Comparison of ENCODE assay signal across 30 cellular contexts in genomic region chr14:54935958-54936357, GRCh38. TPM values are rescaled to one million over a fixed set of nuclear protein-coding genes. Genes with fewer than 3 reads are reported as not detected.
DNase-seq lines count a peak whose midpoint lies in the region; ATAC-seq, FAIRE-seq and TF ChIP-seq lines count a peak whose summit lies in the region.
"Had no signal": no experiment of that assay in that cellular context is flagged by ENCODE, and none has a peak within 500 bp of the region (broad histone marks: within the 10 kb centered on the region; RNA-seq: fewer than 3 reads in every experiment).

No MANE protein-coding gene starts in this region.

- H4K20me1 ChIP-seq in HepG2 (ENCODE audit: insufficient read depth, low read length) (no peaks in the 10 kb centered on the region), K562 (replicated peaks; ENCODE audit: control insufficient read depth, insufficient read depth, low read length) (no peaks in the 10 kb centered on the region)

- no peaks in the 10 kb centered on the region for H3K27me3 ChIP-seq in HepG2 (ENCODE audit: control insufficient read depth in 1 of 2, insufficient read depth in 2 of 2, low read length in 2 of 2)
- H3K27me3 ChIP-seq in right lobe of liver, result no peaks in the 10 kb centered on the region
- no peaks in the 10 kb centered on the region for H3K27me3 ChIP-seq in K562 (ENCODE audit: control insufficient read depth in 2 of 2, insufficient read depth in 2 of 2, low read length in 2 of 2)
- H3K27me3 ChIP-seq: esophagus muscularis mucosa, heart left ventricle, upper lobe of right lung had no signal

- H3K79me2 ChIP-seq in HepG2 (ENCODE audit: insufficient read depth, low read length) (no peaks in the 10 kb centered on the region), K562 (ENCODE audit: control insufficient read depth, insufficient read depth, low read length) (no peaks in the 10 kb centered on the region)

- ATAC-seq in HepG2 (no peak), right lobe of liver (no peak), K562 (peak; percentile 40; the same call in 2 of the 3 replicates), HG03469 (IDR thresholded peaks at IDR 0.05; ENCODE audit: unreplicated experiment) (no peak), GM19324 (IDR thresholded peaks at IDR 0.05; ENCODE audit: low FRiP score, unreplicated experiment) (no peak)
- ATAC-seq: activated T-helper 17 cell treated with anti-CD3 and anti-CD28 coated beads, Interleukin-2, amount 50 U/mL, for 72 hours; heart left ventricle; left cardiac atrium; upper lobe of right lung had no signal

- H3K9me3 ChIP-seq in HepG2 (ENCODE audit: low read length), result no peaks in the 10 kb centered on the region
- H3K9me3 ChIP-seq in right lobe of liver, result no peaks in the 10 kb centered on the region
- H3K9me3 ChIP-seq in K562 (replicated peaks; ENCODE audit: control insufficient read depth, insufficient read depth, low read depth, low read length), result no peaks in the 10 kb centered on the region
- H3K9me3 ChIP-seq: esophagus muscularis mucosa, heart left ventricle, upper lobe of right lung had no signal

- no peak overlapping the region for H3K27ac ChIP-seq in HepG2 (ENCODE audit: extremely low read length, insufficient read depth, low read length)
- H3K27ac ChIP-seq in right lobe of liver, result no peak overlapping the region
- no peak overlapping the region for H3K27ac ChIP-seq in K562 (ENCODE audit: extremely low read depth, low read depth, low read length)
- H3K27ac ChIP-seq: esophagus muscularis mucosa, heart left ventricle, upper lobe of right lung had no signal

- TF ChIP-seq RAD21 in HepG2 (CRISPR knock-in tag; IDR thresholded peaks at IDR 0.05) (no peak), K562 (CRISPR knock-in tag; conservative IDR thresholded peaks at IDR 0.05 in 1 of 2, IDR thresholded peaks at IDR 0.05 in 1 of 2) (no peak)

- BruUV-seq in HepG2 (replicated peaks; lab: Mats Ljungman, UMichigan) (no TSS peak), K562 (replicated peaks; lab: Mats Ljungman, UMichigan) (no TSS peak)

- FAIRE-seq in HepG2 (lab: Jason Lieb, UNC) (no peak), K562 (lab: Jason Lieb, UNC) (no peak)
- FAIRE-seq: GM18507, small intestine had no signal

- H3K4me1 ChIP-seq in HepG2 (ENCODE audit: insufficient read depth, low read length), result peaks cover 20% of the 10 kb centered on the region
- H3K4me1 ChIP-seq in right lobe of liver, result no peaks in the 10 kb centered on the region
- no peaks in the 10 kb centered on the region for H3K4me1 ChIP-seq in K562 (replicated peaks in 1 of 2; ENCODE audit: control insufficient read depth in 2 of 2, insufficient read depth in 2 of 2, low read length in 2 of 2)
- H3K4me1 ChIP-seq: esophagus muscularis mucosa, heart left ventricle, upper lobe of right lung had no signal

- DNase-seq in HepG2 (ENCODE audit: low spot score), result peak; percentile 5
- no peak for DNase-seq in right lobe of liver
- DNase-seq in K562 (ENCODE audit: extremely low read depth in 1 of 4, low spot score in 3 of 4), result no peak
- DNase-seq in fibroblast of the aortic adventitia (ENCODE audit: low read depth), result peak; percentile 6
- no peak for DNase-seq in activated CD8-positive, alpha-beta memory T cell treated with anti-CD3 and anti-CD28 coated beads, Interleukin-2, amount 50 U/mL, for 4 hours
- no peak for DNase-seq in NCI-H526 (lab: John Stamatoyannopoulos, UW)
- DNase-seq: 8988T; activated B cell treated with CpG ODN at 0.5 μM for 24 hours; CD8-positive, alpha-beta memory T cell; DMS153; effector memory CD4-positive, alpha-beta T cell; GF-D8; heart left ventricle; Kasumi-1; left cardiac atrium; naive B cell; NCI-H1930; NCI-H446; occipital lobe; OCI-M1; SHP77; small intestine; stimulated activated CD4-positive, alpha-beta T cell treated with anti-CD3 and anti-CD28 coated beads, Interleukin-1b, Interleukin-23, amount 100 ng/mL, for 48 hours; T1000; upper lobe of right lung had no signal

- H3K4me2 ChIP-seq in HepG2 (ENCODE audit: low read depth, low read length) (no peak overlapping the region), K562 (ENCODE audit: insufficient read depth, low read length) (no peak overlapping the region)

- H3K36me3 ChIP-seq in HepG2 (replicated peaks in 1 of 2; ENCODE audit: control insufficient read depth in 1 of 2, insufficient read depth in 2 of 2, low read length in 2 of 2) (no peaks in the 10 kb centered on the region; a peak in 1 of 5 replicates), right lobe of liver (no peaks in the 10 kb centered on the region), K562 (ENCODE audit: control insufficient read depth, insufficient read depth, low read length) (peaks cover 22% of the 10 kb centered on the region; the same call in 2 of the 3 replicates)
- H3K36me3 ChIP-seq: esophagus muscularis mucosa, heart left ventricle, upper lobe of right lung had no signal

- POLR2A ChIA-PET in HepG2 (lab: Yijun Ruan, JAX) (no interaction called here), K562 (lab: Yijun Ruan, JAX) (interaction anchor here (0.8 kb wide), 1 partner anchor 1424 kb away, joined by 4 read pairs; no protein-coding TSS in a partner anchor)

- H2AFZ ChIP-seq in HepG2 (ENCODE audit: low read length) (no peak overlapping the region), K562 (ENCODE audit: low read depth, low read length) (no peak overlapping the region)

- CTCF ChIA-PET in HepG2 (lab: Yijun Ruan, JAX; ENCODE audit: low intra/inter-chr PET ratio, low total read pairs), result no interaction called here
- CTCF ChIA-PET in K562 (lab: Yijun Ruan, JAX; ENCODE audit: low intra/inter-chr PET ratio), result no interaction called here

- H3K9ac ChIP-seq in HepG2 (ENCODE audit: insufficient read depth, low read depth, low read length) (no peak overlapping the region), K562 (ENCODE audit: insufficient read depth in 1 of 2, low read depth in 2 of 2, low read length in 2 of 2) (no peak overlapping the region)

- WGBS in HepG2 (ENCODE audit: low lambda C conversion rate), result 84% methylated on average over 5 of the region's 5 CpGs
- 98% methylated on average over 4 of the region's 5 CpGs for WGBS in right lobe of liver (ENCODE audit: insufficient coverage, low coverage, low lambda C conversion rate, missing lambda C conversion rate)
- WGBS in K562 (ENCODE audit: insufficient coverage, low coverage, missing lambda C conversion rate), result 86% methylated on average over 5 of the region's 5 CpGs

- TF ChIP-seq POLR2A in HepG2 (IDR thresholded peaks at IDR 0.05; ENCODE audit: insufficient read depth in 1 of 2, low read depth in 2 of 2, low read length in 2 of 2) (no peak), right lobe of liver (IDR thresholded peaks at IDR 0.05) (no peak), K562 (conservative IDR thresholded peaks at IDR 0.05) (no peak)

- in situ Hi-C loops in HepG2 (cut with HindIII; ENCODE audit: extremely low pct_ligation_motif_present, low pct_unique_long_range_greater_than_20kb) (no loop called here), K562 (cut with MboI) (no loop called here)

- TF ChIP-seq EP300 in HepG2 (IDR thresholded peaks at IDR 0.05; ENCODE audit: low read depth in 2 of 2, low read length in 2 of 2), result no peak
- TF ChIP-seq EP300 in HepG2 (CRISPR knock-in tag; IDR thresholded peaks at IDR 0.05; ENCODE audit: borderline replicate concordance), result no peak
- TF ChIP-seq EP300 in K562 (IDR thresholded peaks at IDR 0.05; ENCODE audit: low read length), result no peak

- TF ChIP-seq CTCF in HepG2 (CRISPR knock-in tag; IDR thresholded peaks at IDR 0.05) (no peak), right lobe of liver (IDR thresholded peaks at IDR 0.05) (no peak), K562 (IDR thresholded peaks at IDR 0.05 in 2 of 3, conservative IDR thresholded peaks at IDR 0.05 in 1 of 3; ENCODE audit: insufficient read depth in 2 of 3, low read depth in 1 of 3, low read length in 3 of 3) (no peak), fibroblast of the aortic adventitia (IDR thresholded peaks at IDR 0.05; ENCODE audit: insufficient read depth, low read length) (peak; percentile 3)

- H3K9me1 ChIP-seq in K562 (ENCODE audit: control insufficient read depth, insufficient read depth, low read length), result no peaks in the 10 kb centered on the region

- H3K4me3 ChIP-seq in HepG2 (replicated peaks in 1 of 3; ENCODE audit: insufficient read depth in 1 of 3, low read depth in 2 of 3, low read length in 3 of 3) (no peak overlapping the region), right lobe of liver (no peak overlapping the region), K562 (no peak overlapping the region), fibroblast of the aortic adventitia (ENCODE audit: low read depth, low read length) (no peak overlapping the region)
- H3K4me3 ChIP-seq: esophagus muscularis mucosa, heart left ventricle, upper lobe of right lung had no signal

- intact Hi-C loops in HepG2 (cut with micrococcal nuclease; ENCODE audit: unreplicated experiment) (loop anchor here (5.0 kb wide), 1 partner anchor 824 kb away; no protein-coding TSS in a partner anchor), right lobe of liver (cut with DNase I) (no loop called here), K562 (cut with micrococcal nuclease) (no loop called here)

RNA-seq across cellular contexts. Expression of gene GCH1, which starts 33.3 kb away (rescaled TPM):
- total RNA-seq in HepG2 (2016; rRNA removed; fragmentation: Illumina TruSeq; extraction: Trizol) (25.2 and 33.2 TPM in 2 replicates), right lobe of liver (10 to 100 TPM; 41.5 to 93.6 (median 58.1) TPM), K562 (2014; rRNA removed) (5.4 and 6.8 TPM in 2 replicates), K562 (2014; rRNA removed; fragmentation: Illumina TruSeq; extraction: Trizol) (6.5 and 7.9 TPM in 2 replicates), K562 (2015; rRNA removed; fragmentation: Illumina TruSeq; extraction: Trizol) (3.8 and 4.3 TPM in 2 replicates), K562 (2021) (7.6 and 7.9 TPM in 2 replicates), fibroblast of the aortic adventitia (ENCODE audit: low replicate concordance) (1.9 and 2.3 TPM in 2 replicates)
- total RNA-seq in HepG2 (2016; cell fraction: cytosol; rRNA removed; fragmentation: Illumina TruSeq; extraction: Trizol; ENCODE audit: low read depth), result 3.4 and 3.8 TPM in 2 replicates
- 25.3 and 36.5 TPM in 2 replicates for total RNA-seq in HepG2 (2016; cell fraction: insoluble cytoplasmic fraction; rRNA removed; fragmentation: Illumina TruSeq; extraction: Trizol)
- 13.8 and 15.9 TPM in 2 replicates for total RNA-seq in HepG2 (2016; cell fraction: membrane; rRNA removed; fragmentation: Illumina TruSeq; extraction: Trizol)
- total RNA-seq in HepG2 (2016; cell fraction: nucleus; rRNA removed; fragmentation: Illumina TruSeq; extraction: Trizol), result 18.2 and 22.1 TPM in 2 replicates
- polyA plus RNA-seq in HepG2 (2011; rRNA removed) (13.7 and 15.0 TPM in 2 replicates), K562 (2011; rRNA removed) (10.3 and 13.1 TPM in 2 replicates), K562 (2014; fragmentation: Illumina TruSeq; extraction: Trizol) (5.1 and 7.3 TPM in 2 replicates), K562 (2014; fragmentation: Nextera tagmentation; extraction: Ambion mirVana) (1 to 10 TPM; 3.9 to 4.6 TPM), K562 (2014; rRNA removed) (8.4 and 10.6 TPM in 2 replicates)
- polyA plus RNA-seq in HepG2 (2011; cell fraction: cytosol; rRNA removed), result 9.2 and 12.4 TPM in 2 replicates
- polyA plus RNA-seq in HepG2 (2011; cell fraction: nucleus; rRNA removed), result 11.5 and 13.2 TPM in 2 replicates
- polyA plus RNA-seq in HepG2 (2012), result 13.8 and 16.8 TPM in 2 replicates
- polyA plus RNA-seq in HepG2 (2016; cell fraction: cytosol; fragmentation: Illumina TruSeq; extraction: Trizol; ENCODE audit: low read depth), result 2.1 and 2.3 TPM in 2 replicates
- polyA plus RNA-seq in HepG2 (2016; cell fraction: insoluble cytoplasmic fraction; fragmentation: Illumina TruSeq; extraction: Trizol; ENCODE audit: low read depth), result 35.3 and 42.9 TPM in 2 replicates
- 10.6 and 11.2 TPM in 2 replicates for polyA plus RNA-seq in HepG2 (2016; cell fraction: membrane; fragmentation: Illumina TruSeq; extraction: Trizol; ENCODE audit: low read depth)
- 34.6 and 35.3 TPM in 2 replicates for polyA plus RNA-seq in HepG2 (2016; cell fraction: nucleus; fragmentation: Illumina TruSeq; extraction: Trizol; ENCODE audit: insufficient read depth, low read depth)
- polyA minus RNA-seq in HepG2 (2011; rRNA and poly(A)+ RNA removed; ENCODE audit: low replicate concordance), result 7.7 and 10.6 TPM in 2 replicates
- polyA minus RNA-seq in HepG2 (2011; cell fraction: cytosol; rRNA and poly(A)+ RNA removed), result 8.9 and 9.9 TPM in 2 replicates
- 11.3 and 23.6 TPM in 2 replicates for polyA minus RNA-seq in HepG2 (2011; cell fraction: nucleus; rRNA and poly(A)+ RNA removed)
- 3.8 and 4.0 TPM in 2 replicates for total RNA-seq in K562 (2011; cell fraction: chromatin; rRNA removed; ENCODE audit: low replicate concordance)
- total RNA-seq in K562 (2011; cell fraction: nucleolus; rRNA removed), result 3.8 and 4.1 TPM in 2 replicates
- 2.9 and 5.3 TPM in 2 replicates for total RNA-seq in K562 (2011; cell fraction: nucleoplasm; rRNA removed)
- 3.5 and 4.6 TPM in 2 replicates for polyA plus RNA-seq in K562 (2011; cell fraction: cytosol; rRNA removed)
- polyA plus RNA-seq in K562 (2011; cell fraction: nucleus; rRNA removed), result 2.3 and 2.4 TPM in 2 replicates
- 4.4 and 7.8 TPM in 2 replicates for polyA plus RNA-seq in K562 (2012)
- 6.1 and 6.6 TPM in 2 replicates for polyA minus RNA-seq in K562 (2011; rRNA and poly(A)+ RNA removed)
- 2.9 and 3.7 TPM in 2 replicates for polyA minus RNA-seq in K562 (2011; cell fraction: cytosol; rRNA and poly(A)+ RNA removed)
- 2.4 and 4.7 TPM in 2 replicates for polyA minus RNA-seq in K562 (2011; cell fraction: nucleus; rRNA and poly(A)+ RNA removed)

Comparison
In these comparisons a context has a peak if more than half of its experiments do, and no peak if none do; other contexts are left out.
1. DNase-seq: peak in HepG2 (single experiment) and fibroblast of the aortic adventitia (single experiment); none in right lobe of liver (0 of 3), K562 (0 of 4), activated CD8-positive, alpha-beta memory T cell treated with anti-CD3 and anti-CD28 coated beads, Interleukin-2, amount 50 U/mL, for 4 hours (single experiment) and NCI-H526 (0 of 2).